1 cellular context compared by ENCODE assay signal in genomic region chr9:106892632-106893031, GRCh38.
TF ChIP-seq lines count a peak whose summit lies in the region.

No MANE protein-coding gene starts in this region.

TF ChIP-seq in H1, 55 proteins besides CTCF, POLR2A, EP300 and RAD21 (continued from another document):
- TF ChIP-seq EZH2 (IDR thresholded peaks at IDR 0.05; ENCODE audit: low read depth, low read length, severe bottlenecking) (no peak), SP1 (IDR thresholded peaks at IDR 0.05; ENCODE audit: low read depth, low read length) (0 out of 2 replicates have a peak, but pooled peaks have one; percentile 23), SAP30 (IDR thresholded peaks at IDR 0.05; ENCODE audit: insufficient read depth, insufficient replicate concordance, low read length) (no peak), NANOG (IDR thresholded peaks at IDR 0.05; ENCODE audit: insufficient read depth, low read depth, low read length, poor library complexity, severe bottlenecking) (no peak), RFX5 (IDR thresholded peaks at IDR 0.05; ENCODE audit: borderline replicate concordance, low read depth, low read length) (no peak), JUND (IDR thresholded peaks at IDR 0.05; ENCODE audit: low read length) (peak; percentile 99), CEBPB (IDR thresholded peaks at IDR 0.05; ENCODE audit: low read depth, low read length) (peak; percentile 30; the same call in 1 of the 2 replicates), JUN (IDR thresholded peaks at IDR 0.05; ENCODE audit: low read depth, low read length) (peak; percentile 85), YY1 (IDR thresholded peaks at IDR 0.05; ENCODE audit: low read depth, low read length) (peak; percentile 79), SIN3A (conservative IDR thresholded peaks at IDR 0.05 in 1 of 2, IDR thresholded peaks at IDR 0.05 in 1 of 2; ENCODE audit: low read depth in 1 of 2, low read length in 2 of 2) (peak in 1 of 2 experiments; percentile 65; a peak in 1 of 4 replicates), HDAC2 (IDR thresholded peaks at IDR 0.05; ENCODE audit: borderline replicate concordance in 1 of 2, low read depth in 2 of 2, low read length in 2 of 2) (0 out of 4 replicates have a peak, but pooled peaks of 1 of the 2 experiments have one; percentile 25), TEAD4 (IDR thresholded peaks at IDR 0.05; ENCODE audit: low read depth, low read length) (peak; percentile 90)
- TF ChIP-seq, protein P1, sequence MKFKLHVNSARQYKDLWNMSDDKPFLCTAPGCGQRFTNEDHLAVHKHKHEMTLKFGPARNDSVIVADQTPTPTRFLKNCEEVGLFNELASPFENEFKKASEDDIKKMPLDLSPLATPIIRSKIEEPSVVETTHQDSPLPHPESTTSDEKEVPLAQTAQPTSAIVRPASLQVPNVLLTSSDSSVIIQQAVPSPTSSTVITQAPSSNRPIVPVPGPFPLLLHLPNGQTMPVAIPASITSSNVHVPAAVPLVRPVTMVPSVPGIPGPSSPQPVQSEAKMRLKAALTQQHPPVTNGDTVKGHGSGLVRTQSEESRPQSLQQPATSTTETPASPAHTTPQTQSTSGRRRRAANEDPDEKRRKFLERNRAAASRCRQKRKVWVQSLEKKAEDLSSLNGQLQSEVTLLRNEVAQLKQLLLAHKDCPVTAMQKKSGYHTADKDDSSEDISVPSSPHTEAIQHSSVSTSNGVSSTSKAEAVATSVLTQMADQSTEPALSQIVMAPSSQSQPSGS (IDR thresholded peaks at IDR 0.05; ENCODE audit: low read length) = peak; percentile 73; the same call in 1 of the 2 replicates
